ENCODE assay signal across 9 cellular contexts in the genomic region with DNA sequence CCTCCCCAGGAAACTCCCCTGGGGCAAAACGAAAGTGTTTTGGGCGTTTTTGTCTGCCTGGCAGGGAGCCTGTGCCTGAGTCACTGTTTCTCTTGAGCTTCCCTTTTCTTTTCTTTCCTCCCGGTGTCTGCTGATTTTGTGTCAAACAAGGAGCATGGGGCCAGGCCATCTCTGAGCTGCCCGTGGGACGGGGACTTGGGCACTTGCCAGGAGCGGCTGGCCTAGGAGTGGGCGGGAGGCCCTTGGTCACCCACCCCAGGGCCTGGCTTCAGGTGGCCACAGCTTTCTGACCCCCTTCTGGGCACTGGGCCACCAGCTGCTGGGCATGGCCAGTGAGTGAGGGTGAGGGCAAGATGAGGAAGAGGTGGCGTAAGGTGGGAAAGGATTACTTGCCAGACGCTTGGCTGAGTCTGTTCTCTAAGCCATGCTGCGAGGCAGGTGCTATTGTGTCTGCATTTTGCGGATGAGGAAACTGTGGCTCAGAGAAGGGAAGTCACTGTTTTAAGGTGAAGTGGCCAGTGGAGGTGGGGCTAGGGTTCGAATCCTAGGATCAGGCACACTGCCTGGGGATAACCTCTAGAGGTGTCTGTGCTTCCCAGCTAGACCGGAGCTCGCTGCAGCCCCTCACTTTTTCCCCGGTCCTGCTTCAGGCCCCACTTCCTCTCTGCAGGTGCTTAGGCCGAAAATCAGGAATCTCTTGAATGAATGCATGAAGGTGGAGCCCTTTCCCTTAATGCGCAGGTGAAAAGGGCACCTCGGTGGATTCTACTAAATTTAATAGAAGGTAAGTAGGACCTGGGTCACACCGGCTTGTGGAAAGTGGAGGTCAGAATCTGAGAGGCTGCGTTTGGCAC.
A peak's percentile ranks its signal among the peaks of the same experiment; 100 is the strongest.
DNase-seq lines count a peak whose midpoint lies in the region; FAIRE-seq and TF ChIP-seq lines count a peak whose summit lies in the region.
"Had no signal": no experiment of that assay in that cellular context is flagged by ENCODE, and none has a peak within 500 bp of the region (broad histone marks: within the 10 kb centered on the region; RNA-seq: fewer than 3 reads in every experiment).

No MANE protein-coding gene starts in this region.

- H3K4me3 ChIP-seq in fibroblast of mammary gland (ENCODE audit: control insufficient read depth, low read depth, low read length): peak overlapping the region; percentile 15
- H3K4me3 ChIP-seq in tibial artery: peak overlapping the region in 1 of 2 donors; percentile 12

- H3K36me3 Mint-ChIP-seq in activated naive CD4-positive, alpha-beta T cell treated with anti-CD3 and anti-CD28 coated beads, Interleukin-2, amount 10 ng/mL, durations not matched to agents 7 days and 5 days: no peaks in the 10 kb centered on the region

- no peak for FAIRE-seq in urothelium cell line (lab: Jason Lieb, UNC)

- H3K27ac Mint-ChIP-seq in activated naive CD4-positive, alpha-beta T cell treated with anti-CD3 and anti-CD28 coated beads, Interleukin-2, amount 10 ng/mL, durations not matched to agents 7 days and 5 days: no peak overlapping the region

- intact Hi-C loops in tibial artery (cut with DNase I; ENCODE audit: low total_unique reads): loop anchor here (5.0 kb wide), 1 partner anchor 273 kb away; no protein-coding TSS in a partner anchor

- DNase-seq in activated naive CD4-positive, alpha-beta T cell treated with anti-CD3 and anti-CD28 coated beads, Interleukin-2, amount 10 ng/mL, durations not matched to agents 7 days and 5 days: no peak
- no peak for DNase-seq in activated naive CD4-positive, alpha-beta T cell treated with anti-CD3 and anti-CD28 coated beads, Interleukin-2, amount 50 U/mL, for 16 hours
- peak; percentile 82 for DNase-seq in SKM-1 treated with dmso at 0.1 percent for 144 hours (lab: John Stamatoyannopoulos, UW; ENCODE audit: unreplicated experiment)
- peak; percentile 47 for DNase-seq in fibroblast of mammary gland (ENCODE audit: low read depth)
- DNase-seq in tibial artery: peak; percentile 45 to 72
- no peak for DNase-seq in urothelium cell line (ENCODE audit: low spot score)
- no peak for DNase-seq in putamen (ENCODE audit: low spot score)
- no peak for DNase-seq in NCI-H1092 treated with DMSO at 0.1 percent for 48 hours (lab: John Stamatoyannopoulos, UW)
- DNase-seq: Caco-2 had no signal

- peak overlapping the region in 1 of 2 donors; percentile 50 for H3K27ac ChIP-seq in tibial artery

- no peaks in the 10 kb centered on the region for H3K36me3 ChIP-seq in tibial artery

- H3K4me3 Mint-ChIP-seq in activated naive CD4-positive, alpha-beta T cell treated with anti-CD3 and anti-CD28 coated beads, Interleukin-2, amount 10 ng/mL, durations not matched to agents 7 days and 5 days: peak overlapping the region; percentile 28

- peaks cover 0 to 44% of the 10 kb centered on the region in 2 donors for H3K27me3 ChIP-seq in tibial artery

- H3K4me1 Mint-ChIP-seq in activated naive CD4-positive, alpha-beta T cell treated with anti-CD3 and anti-CD28 coated beads, Interleukin-2, amount 10 ng/mL, durations not matched to agents 7 days and 5 days: peaks cover 49% of the 10 kb centered on the region

- no peak for TF ChIP-seq CTCF in fibroblast of mammary gland (conservative IDR thresholded peaks at IDR 0.05; ENCODE audit: control insufficient read depth, insufficient read depth, low read depth, low read length)
- TF ChIP-seq CTCF in tibial artery (IDR thresholded peaks at IDR 0.05): no peak

- no peaks in the 10 kb centered on the region for H3K9me3 ChIP-seq in tibial artery
- H3K9me3 ChIP-seq: Caco-2 had no signal

- H3K9me3 Mint-ChIP-seq in activated naive CD4-positive, alpha-beta T cell treated with anti-CD3 and anti-CD28 coated beads, Interleukin-2, amount 10 ng/mL, durations not matched to agents 7 days and 5 days: no peaks in the 10 kb centered on the region

- peaks cover 0 to 35% (median 26%) of the 10 kb centered on the region in 4 donors for H3K4me1 ChIP-seq in tibial artery

- CTCF ChIA-PET in activated naive CD4-positive, alpha-beta T cell treated with anti-CD3 and anti-CD28 coated beads, Interleukin-2, amount 10 ng/mL, durations not matched to agents 7 days and 5 days (lab: Charles Lee): interaction anchor here (1.4 to 2.5 kb wide), 3 partner anchors 270 to 474 kb away, joined by 3 to 16 read pairs (median 9); partner anchors contain the start of gene NDUFA6

- peaks cover 47% of the 10 kb centered on the region for H3K27me3 Mint-ChIP-seq in activated naive CD4-positive, alpha-beta T cell treated with anti-CD3 and anti-CD28 coated beads, Interleukin-2, amount 10 ng/mL, durations not matched to agents 7 days and 5 days

Comparison
In these comparisons a context has a peak if more than half of its experiments do, and no peak if none do; other contexts are left out.
1. DNase-seq: peak in SKM-1 treated with dmso at 0.1 percent for 144 hours (single experiment), fibroblast of mammary gland (single experiment) and tibial artery (2 of 2); none in activated naive CD4-positive, alpha-beta T cell treated with anti-CD3 and anti-CD28 coated beads, Interleukin-2, amount 10 ng/mL, durations not matched to agents 7 days and 5 days (single experiment), activated naive CD4-positive, alpha-beta T cell treated with anti-CD3 and anti-CD28 coated beads, Interleukin-2, amount 50 U/mL, for 16 hours (single experiment), urothelium cell line (single experiment), putamen (single experiment) and NCI-H1092 treated with DMSO at 0.1 percent for 48 hours (single experiment).